Comparison of ENCODE assay signal across 1 cellular context in the genomic region with DNA sequence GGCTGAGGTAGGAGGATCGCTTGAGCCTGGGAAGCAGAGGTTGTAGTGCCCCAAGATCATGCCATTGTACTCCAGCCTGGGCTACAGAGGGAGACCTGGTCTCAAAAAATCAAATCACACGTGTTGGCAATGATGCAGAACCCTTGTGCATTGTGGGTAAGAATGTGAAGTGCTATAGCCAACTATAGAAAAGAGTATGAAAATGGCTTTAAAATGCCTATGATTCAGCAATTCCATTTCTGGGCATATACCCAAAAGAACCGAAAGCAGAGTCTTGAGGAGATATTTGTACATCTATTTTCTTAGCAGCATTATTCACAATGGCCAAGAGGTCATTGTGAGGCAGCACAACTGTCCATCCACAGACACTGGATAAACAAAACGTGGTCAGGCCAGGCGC.
TF ChIP-seq lines count a peak whose summit lies in the region.

No MANE protein-coding gene starts in this region.

TF ChIP-seq in HEK293T, 16 proteins besides CTCF, POLR2A, EP300 and RAD21:
- no peak for TF ChIP-seq FOXM1 (IDR thresholded peaks at IDR 0.05; ENCODE audit: borderline replicate concordance)
